In genomic region chr13:83819156-83819555, GRCh38 we compare ENCODE assay signal across 21 cellular contexts.
DNase-seq lines count a peak whose midpoint lies in the region; ATAC-seq, FAIRE-seq and TF ChIP-seq lines count a peak whose summit lies in the region.
"Had no signal": no experiment of that assay in that cellular context is flagged by ENCODE, and none has a peak within 500 bp of the region (broad histone marks: within the 10 kb centered on the region; RNA-seq: fewer than 3 reads in every experiment).

No MANE protein-coding gene starts in this region.

- H3K4me3 Mint-ChIP-seq in astrocyte (ENCODE audit: unreplicated experiment) (no peak overlapping the region), natural killer cell (no peak overlapping the region)
- no peak overlapping the region for H3K4me3 Mint-ChIP-seq in activated CD8-positive, alpha-beta T cell treated with anti-CD3 and anti-CD28 coated beads for 36 hours
- H3K4me3 Mint-ChIP-seq: GM23338 had no signal

- no peak for TF ChIP-seq CTCF in astrocyte (IDR thresholded peaks at IDR 0.05; ENCODE audit: insufficient read depth, low read depth, low read length)
- TF ChIP-seq CTCF in activated CD8-positive, alpha-beta T cell treated with anti-CD3 and anti-CD28 coated beads for 36 hours (IDR thresholded peaks at IDR 0.05): no peak
- no peak for TF ChIP-seq CTCF in GM13977 (IDR thresholded peaks at IDR 0.05; ENCODE audit: extremely low read depth, insufficient read depth, missing control alignments)
- no peak for TF ChIP-seq CTCF in natural killer cell (IDR thresholded peaks at IDR 0.05)

- no peaks in the 10 kb centered on the region for H3K27me3 ChIP-seq in astrocyte (ENCODE audit: insufficient read depth, low read length)
- H3K27me3 ChIP-seq: BLaER1 treated with 17β-estradiol and CSF1 and Interleukin-3, amounts not matched to agents 10 nM and 100 nM; MG63; SJCRH30 had no signal

- no peak overlapping the region for H3K27ac ChIP-seq in astrocyte (ENCODE audit: low read depth, low read length)
- H3K27ac ChIP-seq: 22Rv1; BLaER1 treated with 17β-estradiol and CSF1 and Interleukin-3, amounts not matched to agents 10 nM and 100 nM; SJCRH30 had no signal

- no peak overlapping the region for H2AFZ ChIP-seq in astrocyte (ENCODE audit: low read depth, low read length)
- H2AFZ ChIP-seq: GM23338 had no signal

- H4K20me1 ChIP-seq in astrocyte (ENCODE audit: insufficient read depth, low read length): no peaks in the 10 kb centered on the region
- H4K20me1 ChIP-seq: BLaER1 treated with 17β-estradiol and CSF1 and Interleukin-3, amounts not matched to agents 10 nM and 100 nM had no signal

- H3K9me3 Mint-ChIP-seq in astrocyte (ENCODE audit: unreplicated experiment) (no peaks in the 10 kb centered on the region), natural killer cell (peaks cover 5 to 7% of the 10 kb centered on the region in 2 donors)
- H3K9me3 Mint-ChIP-seq in activated CD8-positive, alpha-beta T cell treated with anti-CD3 and anti-CD28 coated beads for 36 hours: no peaks in the 10 kb centered on the region
- peaks cover 3 to 14% of the 10 kb centered on the region in 2 donors for H3K9me3 Mint-ChIP-seq in activated naive CD4-positive, alpha-beta T cell treated with anti-CD3 and anti-CD28 coated beads, Interleukin-2, amount 50 U/mL, for 72 hours

- H3K4me3 ChIP-seq in astrocyte (ENCODE audit: insufficient read depth, low read depth, low read length): no peak overlapping the region
- H3K4me3 ChIP-seq: BLaER1 treated with 17β-estradiol and CSF1 and Interleukin-3, amounts not matched to agents 10 nM and 100 nM; GM23338; MG63; SJCRH30 had no signal

- H3K36me3 Mint-ChIP-seq in astrocyte (ENCODE audit: low read depth, unreplicated experiment) (no peaks in the 10 kb centered on the region), natural killer cell (no peaks in the 10 kb centered on the region)
- H3K36me3 Mint-ChIP-seq in activated CD8-positive, alpha-beta T cell treated with anti-CD3 and anti-CD28 coated beads for 36 hours (ENCODE audit: low read depth): no peaks in the 10 kb centered on the region
- no peaks in the 10 kb centered on the region for H3K36me3 Mint-ChIP-seq in activated naive CD4-positive, alpha-beta T cell treated with anti-CD3 and anti-CD28 coated beads, Interleukin-2, amount 50 U/mL, for 72 hours

- H3K27me3 Mint-ChIP-seq in astrocyte (ENCODE audit: low read depth, unreplicated experiment) (no peaks in the 10 kb centered on the region), natural killer cell (ENCODE audit: low read depth in 2 of 2) (no peaks in the 10 kb centered on the region)
- H3K27me3 Mint-ChIP-seq in activated CD8-positive, alpha-beta T cell treated with anti-CD3 and anti-CD28 coated beads for 36 hours: no peaks in the 10 kb centered on the region

- peaks cover 10% of the 10 kb centered on the region for H3K4me1 Mint-ChIP-seq in astrocyte (ENCODE audit: low read depth, unreplicated experiment)
- H3K4me1 Mint-ChIP-seq in activated CD8-positive, alpha-beta T cell treated with anti-CD3 and anti-CD28 coated beads for 36 hours (ENCODE audit: low read depth): no peaks in the 10 kb centered on the region
- H3K4me1 Mint-ChIP-seq in natural killer cell: no peaks in the 10 kb centered on the region
- H3K4me1 Mint-ChIP-seq: GM23338 had no signal

- DNase-seq in A172 (ENCODE audit: low spot score): peak; percentile 45
- peak; percentile 49 for DNase-seq in HT1080 (ENCODE audit: low read depth)
- DNase-seq in astrocyte (ENCODE audit: low read depth): peak; percentile 53
- peak; percentile 73 for DNase-seq in foreskin melanocyte
- no peak for DNase-seq in activated CD8-positive, alpha-beta T cell treated with anti-CD3 and anti-CD28 coated beads for 36 hours
- no peak for DNase-seq in GM13977 (ENCODE audit: low spot score)
- DNase-seq in natural killer cell: no peak
- DNase-seq in activated naive CD4-positive, alpha-beta T cell treated with anti-CD3 and anti-CD28 coated beads, Interleukin-2, amount 50 U/mL, for 72 hours (ENCODE audit: low spot score in 2 of 2): no peak
- DNase-seq: COR-L47, KG1, MG63, NCI-H1105, NCI-H1694 treated with DMSO at 0.1 percent for 48 hours, NCI-H446, NCI-H82, RPMI8226, SJCRH30 had no signal

- intact Hi-C loops in activated CD8-positive, alpha-beta T cell treated with anti-CD3 and anti-CD28 coated beads for 36 hours (cut with micrococcal nuclease): no loop called here
- intact Hi-C loops in natural killer cell (cut with micrococcal nuclease): no loop called here

- no peaks in the 10 kb centered on the region for H3K4me1 ChIP-seq in astrocyte (ENCODE audit: insufficient read depth, low read length)
- H3K4me1 ChIP-seq: BLaER1 treated with 17β-estradiol and CSF1 and Interleukin-3, amounts not matched to agents 10 nM and 100 nM; SJCRH30 had no signal

- no peak overlapping the region for H3K9ac ChIP-seq in astrocyte (ENCODE audit: low read length)
- H3K9ac ChIP-seq: BLaER1 treated with 17β-estradiol and CSF1 and Interleukin-3, amounts not matched to agents 10 nM and 100 nM had no signal

- CTCF ChIA-PET in activated CD8-positive, alpha-beta T cell treated with anti-CD3 and anti-CD28 coated beads for 36 hours (lab: Charles Lee): no interaction called here

- POLR2A ChIA-PET in activated CD8-positive, alpha-beta T cell treated with anti-CD3 and anti-CD28 coated beads for 36 hours (lab: Charles Lee): no interaction called here

- in situ Hi-C loops in GM13977 (cut with MboI; ENCODE audit: low pct_unique_long_range_greater_than_20kb, low sequenced_read_pairs, unreplicated experiment): no loop called here

- peaks cover 5% of the 10 kb centered on the region for H3K9me3 ChIP-seq in astrocyte (ENCODE audit: insufficient read depth, low read depth, low read length)
- H3K9me3 ChIP-seq: MG63, SJCRH30 had no signal

- H3K27ac Mint-ChIP-seq in astrocyte (ENCODE audit: unreplicated experiment) (peak overlapping the region; percentile 93), natural killer cell (no peak overlapping the region)
- no peak overlapping the region for H3K27ac Mint-ChIP-seq in activated CD8-positive, alpha-beta T cell treated with anti-CD3 and anti-CD28 coated beads for 36 hours
- H3K27ac Mint-ChIP-seq in activated naive CD4-positive, alpha-beta T cell treated with anti-CD3 and anti-CD28 coated beads, Interleukin-2, amount 50 U/mL, for 72 hours: no peak overlapping the region
- H3K27ac Mint-ChIP-seq: GM23338 had no signal

- H3K36me3 ChIP-seq in astrocyte (ENCODE audit: insufficient read depth, low read length): no peaks in the 10 kb centered on the region
- H3K36me3 ChIP-seq: MG63, SJCRH30 had no signal

- no peaks in the 10 kb centered on the region for H3K79me2 ChIP-seq in astrocyte (ENCODE audit: insufficient read depth, low read length)

- ATAC-seq in activated CD8-positive, alpha-beta T cell treated with anti-CD3 and anti-CD28 coated beads for 36 hours: no peak
- ATAC-seq in natural killer cell: no peak
- ATAC-seq in activated naive CD4-positive, alpha-beta T cell treated with anti-CD3 and anti-CD28 coated beads, Interleukin-2, amount 50 U/mL, for 72 hours: no peak
- ATAC-seq: GM23338 had no signal

- FAIRE-seq in astrocyte (lab: Jason Lieb, UNC): no peak
- FAIRE-seq: GM12891 had no signal

- no peak overlapping the region for H3K4me2 ChIP-seq in astrocyte (ENCODE audit: low read length)
- H3K4me2 ChIP-seq: BLaER1 treated with 17β-estradiol and CSF1 and Interleukin-3, amounts not matched to agents 10 nM and 100 nM; GM23338 had no signal

Comparison
In these comparisons a context has a peak if more than half of its experiments do, and no peak if none do; other contexts are left out.
1. DNase-seq: peak in A172 (single experiment), HT1080 (single experiment), astrocyte (single experiment) and foreskin melanocyte (single experiment); none in activated CD8-positive, alpha-beta T cell treated with anti-CD3 and anti-CD28 coated beads for 36 hours (single experiment), GM13977 (single experiment), natural killer cell (single experiment) and activated naive CD4-positive, alpha-beta T cell treated with anti-CD3 and anti-CD28 coated beads, Interleukin-2, amount 50 U/mL, for 72 hours (0 of 2).